21 cellular contexts compared by ENCODE assay signal in genomic region chr11:31133064-31133463, GRCh38.
A peak's percentile ranks its signal among the peaks of the same experiment; 100 is the strongest.
DNase-seq lines count a peak whose midpoint lies in the region; ATAC-seq and TF ChIP-seq lines count a peak whose summit lies in the region.
"Had no signal": no experiment of that assay in that cellular context is flagged by ENCODE, and none has a peak within 500 bp of the region (broad histone marks: within the 10 kb centered on the region; RNA-seq: fewer than 3 reads in every experiment).

No MANE protein-coding gene starts in this region.

- H3K4me2 ChIP-seq in neuronal stem cell (ENCODE audit: insufficient read depth, low read length, poor library complexity, severe bottlenecking) = no peak overlapping the region
- H3K4me2 ChIP-seq: BLaER1 had no signal

- H3K9ac ChIP-seq in neuronal stem cell (ENCODE audit: low read depth, low read length, poor library complexity) = no peak overlapping the region
- H3K9ac ChIP-seq: BLaER1, GM23248 had no signal

- no peak overlapping the region for H2BK120ac ChIP-seq in neuronal stem cell (ENCODE audit: low read depth, low read length)

- H3K4me3 Mint-ChIP-seq in neural crest cell = no peak overlapping the region
- no peak overlapping the region for H3K4me3 Mint-ChIP-seq in activated naive CD4-positive, alpha-beta T cell treated with anti-CD3 and anti-CD28 coated beads, Interleukin-2, amount 10 ng/mL, durations not matched to agents 7 days and 5 days
- H3K4me3 Mint-ChIP-seq: B cell; CD4-positive, CD25-positive, alpha-beta regulatory T cell; CD8-positive, alpha-beta T cell had no signal

- H3K4me1 Mint-ChIP-seq in neural crest cell = peaks cover 29% of the 10 kb centered on the region
- no peaks in the 10 kb centered on the region for H3K4me1 Mint-ChIP-seq in activated naive CD4-positive, alpha-beta T cell treated with anti-CD3 and anti-CD28 coated beads, Interleukin-2, amount 10 ng/mL, durations not matched to agents 7 days and 5 days
- H3K4me1 Mint-ChIP-seq: B cell; CD4-positive, CD25-positive, alpha-beta regulatory T cell had no signal

- H3K27ac Mint-ChIP-seq in neural crest cell (ENCODE audit: unreplicated experiment) = peak overlapping the region; percentile 72
- no peak overlapping the region for H3K27ac Mint-ChIP-seq in activated naive CD4-positive, alpha-beta T cell treated with anti-CD3 and anti-CD28 coated beads, Interleukin-2, amount 10 ng/mL, durations not matched to agents 7 days and 5 days
- H3K27ac Mint-ChIP-seq: B cell; CD4-positive, CD25-positive, alpha-beta regulatory T cell; CD8-positive, alpha-beta T cell had no signal

- DNase-seq in NCI-H2227 treated with DMSO at 0.1 percent for 48 hours (lab: John Stamatoyannopoulos, UW) (peak; percentile 21), NCI-H2227 (lab: John Stamatoyannopoulos, UW; ENCODE audit: unreplicated experiment) (no peak), neural crest cell (ENCODE audit: low read depth, low spot score) (no peak), neuronal stem cell (ENCODE audit: low spot score) (no peak)
- DNase-seq in stimulated activated CD4-positive, alpha-beta T cell treated with anti-CD3 and anti-CD28 coated beads, Interleukin-4, amount 100 ng/mL, for 1 hour = no peak
- DNase-seq in activated naive CD4-positive, alpha-beta T cell treated with anti-CD3 and anti-CD28 coated beads, Interleukin-2, amount 10 ng/mL, durations not matched to agents 7 days and 5 days = no peak
- DNase-seq: Caco-2; CD4-positive, CD25-positive, alpha-beta regulatory T cell; CD8-positive, alpha-beta T cell; DMS79; EL; GDM1; GM23248; H7; HCEC 1CT had no signal

- H4K8ac ChIP-seq in neuronal stem cell (ENCODE audit: low read depth, low read length) = no peak overlapping the region

- no peaks in the 10 kb centered on the region for H3K36me3 ChIP-seq in neuronal stem cell (replicated peaks in 1 of 2; ENCODE audit: control insufficient read depth in 2 of 2, insufficient read depth in 2 of 2, low read length in 2 of 2)
- H3K36me3 ChIP-seq: BLaER1 had no signal

- no CpG with 5 or more reads among the region's 3 CpGs for WGBS in neuronal stem cell (ENCODE audit: extremely low coverage in 2 of 2, insufficient read length in 2 of 2, insufficient replicate concordance in 1 of 2), 2 donors

- H3K36me3 Mint-ChIP-seq in neural crest cell (ENCODE audit: low read depth) = peaks cover 3% of the 10 kb centered on the region
- no peaks in the 10 kb centered on the region for H3K36me3 Mint-ChIP-seq in activated naive CD4-positive, alpha-beta T cell treated with anti-CD3 and anti-CD28 coated beads, Interleukin-2, amount 10 ng/mL, durations not matched to agents 7 days and 5 days
- H3K36me3 Mint-ChIP-seq: CD4-positive, CD25-positive, alpha-beta regulatory T cell; CD8-positive, alpha-beta T cell had no signal

- H3K23ac ChIP-seq in neuronal stem cell (ENCODE audit: low read depth, low read length, poor library complexity) = no peak overlapping the region

- no peak overlapping the region for H3K27ac ChIP-seq in neuronal stem cell (replicated peaks; ENCODE audit: low read length)
- H3K27ac ChIP-seq: 22Rv1, BLaER1, C4-2B, GM23248 had no signal

- no peak overlapping the region for H2BK12ac ChIP-seq in neuronal stem cell (ENCODE audit: low read length)

- TF ChIP-seq CTCF in neural crest cell (conservative IDR thresholded peaks at IDR 0.05) = no peak

- H3K4ac ChIP-seq in neuronal stem cell (ENCODE audit: low read length) = no peak overlapping the region

- no peak overlapping the region for H3K14ac ChIP-seq in neuronal stem cell (ENCODE audit: low read length)

- CTCF ChIA-PET in activated naive CD4-positive, alpha-beta T cell treated with anti-CD3 and anti-CD28 coated beads, Interleukin-2, amount 10 ng/mL, durations not matched to agents 7 days and 5 days (lab: Charles Lee) = no interaction called here

- H3K4me3 ChIP-seq in neuronal stem cell (ENCODE audit: low read length in 2 of 2) = no peak overlapping the region
- H3K4me3 ChIP-seq: BLaER1, GM12878, GM23248 had no signal

- ATAC-seq in HG03457 (IDR thresholded peaks at IDR 0.05; ENCODE audit: unreplicated experiment) = no peak
- ATAC-seq: CD8-positive, alpha-beta T cell; GM12878 had no signal

- no peaks in the 10 kb centered on the region for H3K79me1 ChIP-seq in neuronal stem cell (ENCODE audit: low read depth, low read length)

- no peak overlapping the region for H2AK5ac ChIP-seq in neuronal stem cell (ENCODE audit: low read depth, low read length)

- H4K91ac ChIP-seq in neuronal stem cell (ENCODE audit: low read depth, low read length, poor library complexity) = no peak overlapping the region

- no peaks in the 10 kb centered on the region for H3K9me3 ChIP-seq in neuronal stem cell (replicated peaks in 1 of 2; ENCODE audit: control insufficient read depth in 2 of 2, insufficient read depth in 1 of 2, low read depth in 1 of 2, low read length in 2 of 2)
- H3K9me3 ChIP-seq: BLaER1, Caco-2 had no signal

- no peaks in the 10 kb centered on the region for H3K27me3 Mint-ChIP-seq in neural crest cell (ENCODE audit: low read depth)
- no peaks in the 10 kb centered on the region for H3K27me3 Mint-ChIP-seq in activated naive CD4-positive, alpha-beta T cell treated with anti-CD3 and anti-CD28 coated beads, Interleukin-2, amount 10 ng/mL, durations not matched to agents 7 days and 5 days
- H3K27me3 Mint-ChIP-seq: B cell; CD4-positive, CD25-positive, alpha-beta regulatory T cell had no signal

- peaks cover 4 to 20% of the 10 kb centered on the region in 2 donors for H3K4me1 ChIP-seq in neuronal stem cell (ENCODE audit: control insufficient read depth in 2 of 2, insufficient read depth in 1 of 2, low read depth in 1 of 2, low read length in 2 of 2)
- H3K4me1 ChIP-seq: BLaER1, Caco-2 had no signal

- H3K18ac ChIP-seq in neuronal stem cell (ENCODE audit: low read length) = no peak overlapping the region

- no peak overlapping the region for H2BK15ac ChIP-seq in neuronal stem cell (ENCODE audit: low read length)

- H2BK5ac ChIP-seq in neuronal stem cell (ENCODE audit: low read length) = no peak overlapping the region

- H2AFZ ChIP-seq in neuronal stem cell (ENCODE audit: low read length) = peak overlapping the region; percentile 9
- H2AFZ ChIP-seq: GM23248 had no signal

- peaks cover 7% of the 10 kb centered on the region for H3K9me3 Mint-ChIP-seq in neural crest cell
- H3K9me3 Mint-ChIP-seq in activated naive CD4-positive, alpha-beta T cell treated with anti-CD3 and anti-CD28 coated beads, Interleukin-2, amount 10 ng/mL, durations not matched to agents 7 days and 5 days = no peaks in the 10 kb centered on the region
- H3K9me3 Mint-ChIP-seq: CD8-positive, alpha-beta T cell had no signal

- no peaks in the 10 kb centered on the region for H3K27me3 ChIP-seq in neuronal stem cell (ENCODE audit: control insufficient read depth in 3 of 3, insufficient read depth in 3 of 3, low read depth in 1 of 3, low read length in 3 of 3)
- H3K27me3 ChIP-seq: BLaER1 had no signal
